Comparison of ENCODE assay signal across 8 cellular contexts in genomic region chr14:74762917-74763802, GRCh38. TPM values are rescaled to one million over a fixed set of nuclear protein-coding genes. Genes with fewer than 3 reads are reported as not detected.
DNase-seq lines count a peak whose midpoint lies in the region; ATAC-seq and TF ChIP-seq lines count a peak whose summit lies in the region.

TSS of gene YLPM1 (plus strand) at chr14:74763316. CDS start at chr14:74763490, 174 bp downstream.

- H3K36me3 ChIP-seq in psoas muscle (ENCODE audit: insufficient read depth in 1 of 2, low read depth in 1 of 2) (peaks cover 0 to 6% of the 10 kb centered on the region in 2 donors), uterus (no peaks in the 10 kb centered on the region)

- H3K27ac Mint-ChIP-seq in T-helper 17 cell: peak within 1 kb of the TSS; percentile 97

- in situ Hi-C loops in GM13976 (cut with MboI; ENCODE audit: low sequenced_read_pairs, unreplicated experiment): no loop called here

- WGBS in psoas muscle, 3 donors: 0% methylated on average over 59 to 76 of the region's 76 CpGs

- H3K27me3 ChIP-seq in psoas muscle (ENCODE audit: insufficient read depth in 3 of 3, low read length in 2 of 3) (no peaks in the 10 kb centered on the region), uterus (no peaks in the 10 kb centered on the region)

- no peaks in the 10 kb centered on the region for H3K27me3 Mint-ChIP-seq in T-helper 17 cell

- peak within 1 kb of the TSS; percentile 99 for H3K4me3 Mint-ChIP-seq in T-helper 17 cell

- peak; percentile 65 for TF ChIP-seq CTCF in GM13976 (IDR thresholded peaks at IDR 0.05; ENCODE audit: borderline replicate concordance, control extremely low read depth, extremely low read depth, insufficient read depth, missing control alignments)
- TF ChIP-seq CTCF in psoas muscle (IDR thresholded peaks at IDR 0.05): peak; percentile 43
- peak; percentile 55 to 94 (median 66) for TF ChIP-seq CTCF in uterus (IDR thresholded peaks at IDR 0.05)

- H3K4me3 ChIP-seq in psoas muscle (peak within 1 kb of the TSS; percentile 99), uterus (peak within 1 kb of the TSS; percentile 91 to 96)

- ATAC-seq in HG02884 (IDR thresholded peaks at IDR 0.05; ENCODE audit: unreplicated experiment) (peak; percentile 91), T-helper 17 cell (peak; percentile 94), left ventricle myocardium superior (peak; percentile 99), psoas muscle (peak; percentile 99)

- H3K4me1 ChIP-seq in psoas muscle (peaks cover 27% of the 10 kb centered on the region), uterus (peaks cover 0 to 4% of the 10 kb centered on the region in 2 donors)

- peak; percentile 70 to 86 for TF ChIP-seq POLR2A in uterus (IDR thresholded peaks at IDR 0.05)

- H3K9me3 ChIP-seq in T-helper 17 cell (ENCODE audit: control insufficient read depth, low read length, poor library complexity, severe bottlenecking) (no peaks in the 10 kb centered on the region), psoas muscle (no peaks in the 10 kb centered on the region), uterus (no peaks in the 10 kb centered on the region)

- H3K36me3 Mint-ChIP-seq in T-helper 17 cell (ENCODE audit: low read depth): peaks cover 5% of the 10 kb centered on the region

- H3K27ac ChIP-seq in angular gyrus (ENCODE audit: low read depth, low read length) (peak within 1 kb of the TSS; percentile 62), psoas muscle (peak within 1 kb of the TSS; percentile 98), uterus (peak within 1 kb of the TSS; percentile 83 to 90)

- DNase-seq in GM13976 (ENCODE audit: low spot score): peak; percentile 95
- DNase-seq in NCI-H1694 (lab: John Stamatoyannopoulos, UW): peak; percentile 100
- peak; percentile 84 to 92 (median 88) for DNase-seq in T-helper 17 cell
- DNase-seq in left ventricle myocardium superior: peak; percentile 95
- DNase-seq in psoas muscle: peak; percentile 90 to 96
- peak; percentile 90 to 93 for DNase-seq in uterus

- peaks cover 38% of the 10 kb centered on the region for H3K4me1 Mint-ChIP-seq in T-helper 17 cell

- intact Hi-C loops in left ventricle myocardium superior (cut with micrococcal nuclease): no loop called here
- intact Hi-C loops in psoas muscle (cut with DNase I): loop anchor here in 1 of 2 donors (5.0 kb wide), 1 partner anchor 51 kb away; the partner anchor contains the start of genes AREL1 and FCF1
- intact Hi-C loops in uterus (cut with DNase I; ENCODE audit: low total_unique reads): no loop called here

RNA-seq across cellular contexts. Expression of gene YLPM1, which starts in this region (rescaled TPM):
- total RNA-seq in T-helper 17 cell: 10 to 100 TPM; 90.2 to 90.9 TPM
- total RNA-seq in left ventricle myocardium superior: 26.4 TPM
- total RNA-seq in psoas muscle: 10 to 100 TPM; 30.1 to 40.6 (median 35.7) TPM
- polyA plus RNA-seq in psoas muscle: 10 to 100 TPM in 2 of 3 donors, 1 to 10 TPM in 1; 9.6 to 19.3 (median 11.8) TPM
- total RNA-seq in uterus: 100 to 1,000 TPM in 2 of 4 donors, 10 to 100 TPM in 1, 1 to 10 TPM in 1; 8.8 to 118 (median 91.9) TPM

Comparison
In these comparisons a context has a peak if more than half of its experiments do, and no peak if none do; other contexts are left out.
1. Peak in every context shown above with its lines: DNase-seq, ATAC-seq, H3K4me3 ChIP-seq and H3K27ac ChIP-seq.